ENCODE assay signal across 21 cellular contexts in the genomic region with DNA sequence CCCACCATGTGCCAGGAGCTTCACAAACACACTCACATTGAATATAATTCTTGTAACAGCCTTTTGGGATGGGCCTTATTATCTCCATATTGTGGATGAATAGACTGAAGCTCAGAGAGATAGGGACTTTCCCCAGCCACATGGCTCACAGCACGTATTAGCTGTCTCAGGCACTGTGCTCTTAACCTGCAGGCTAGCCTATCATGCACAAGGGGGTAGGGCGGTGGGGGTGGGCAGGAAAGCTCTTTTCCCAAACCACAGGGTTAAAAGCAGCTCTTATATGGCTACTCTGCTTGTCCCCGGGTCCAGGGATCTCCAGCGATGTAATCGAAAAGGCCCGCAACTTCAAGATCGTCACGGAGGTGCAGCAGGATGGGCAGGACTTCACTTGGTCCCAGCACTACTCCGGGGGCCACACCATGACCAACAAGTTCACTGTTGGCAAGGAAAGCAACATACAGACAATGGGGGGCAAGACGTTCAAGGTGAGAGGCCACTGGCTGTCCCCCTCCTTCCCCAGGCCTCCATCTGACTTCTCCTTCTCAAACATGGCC. TPM values are rescaled to one million over a fixed set of nuclear protein-coding genes. Genes with fewer than 3 reads are reported as not detected.
A peak's percentile ranks its signal among the peaks of the same experiment; 100 is the strongest.
DNase-seq lines count a peak whose midpoint lies in the region; ATAC-seq, FAIRE-seq and TF ChIP-seq lines count a peak whose summit lies in the region.
"Had no signal": no experiment of that assay in that cellular context is flagged by ENCODE, and none has a peak within 500 bp of the region (broad histone marks: within the 10 kb centered on the region; RNA-seq: fewer than 3 reads in every experiment).

No MANE protein-coding gene starts in this region.

- peaks cover 19% of the 10 kb centered on the region for H3K9me3 Mint-ChIP-seq in GM23338
- H3K9me3 Mint-ChIP-seq: activated naive CD4-positive, alpha-beta T cell treated with anti-CD3 and anti-CD28 coated beads, Interleukin-2, amount 10 ng/mL, durations not matched to agents 7 days and 5 days; CD4-positive, alpha-beta memory T cell had no signal

- H3K79me2 ChIP-seq in GM23338 (replicated peaks; ENCODE audit: insufficient read depth) (no peaks in the 10 kb centered on the region), H1 (ENCODE audit: control insufficient read depth in 1 of 2, insufficient read depth in 2 of 2, low read length in 2 of 2) (no peaks in the 10 kb centered on the region)

- no peak overlapping the region for H3K4me2 ChIP-seq in GM23338
- no peak overlapping the region for H3K4me2 ChIP-seq in H1 (ENCODE audit: insufficient read depth in 1 of 2, low read depth in 2 of 2, low read length in 2 of 2)

- no peak for TF ChIP-seq RAD21 in H1 (IDR thresholded peaks at IDR 0.05 in 1 of 2, conservative IDR thresholded peaks at IDR 0.05 in 1 of 2; ENCODE audit: low read depth in 2 of 2, low read length in 2 of 2)

- no peaks in the 10 kb centered on the region for H3K9me2 ChIP-seq in GM23338 (ENCODE audit: insufficient read depth)

- H2BK15ac ChIP-seq in H1 (ENCODE audit: low read length), result no peak overlapping the region

- CTCF ChIA-PET in H1 (lab: Charles Lee; ENCODE audit: partially characterized antibody), result interaction anchor here (0.6 to 3.3 kb wide), 11 partner anchors 8 to 159 kb away, joined by 3 to 12 read pairs (median 5); no protein-coding TSS in a partner anchor

- no peak overlapping the region for H3K4me3 ChIP-seq in GM12865 (ENCODE audit: low read depth, low read length)
- no peak overlapping the region for H3K4me3 ChIP-seq in GM23338
- no peak overlapping the region for H3K4me3 ChIP-seq in H1 (ENCODE audit: extremely low read depth in 1 of 4, insufficient read depth in 2 of 4, low read depth in 3 of 4, low read length in 4 of 4)
- H3K4me3 ChIP-seq: body of pancreas, ovary had no signal

- H3K14ac ChIP-seq in H1 (ENCODE audit: insufficient read length), result no peak overlapping the region

- H3K9ac ChIP-seq in H1 (replicated peaks in 1 of 4; ENCODE audit: extremely low read depth in 1 of 4, low read depth in 3 of 4, low read length in 3 of 4), result no peak overlapping the region

- peaks cover 3% of the 10 kb centered on the region for H3K4me1 Mint-ChIP-seq in GM23338
- H3K4me1 Mint-ChIP-seq: activated naive CD4-positive, alpha-beta T cell treated with anti-CD3 and anti-CD28 coated beads, Interleukin-2, amount 10 ng/mL, durations not matched to agents 7 days and 5 days; CD4-positive, alpha-beta memory T cell had no signal

- no peaks in the 10 kb centered on the region for H4K20me1 ChIP-seq in GM23338 (replicated peaks; ENCODE audit: insufficient read depth)
- no peaks in the 10 kb centered on the region for H4K20me1 ChIP-seq in H1 (replicated peaks in 1 of 2; ENCODE audit: control insufficient read depth in 1 of 2, insufficient read depth in 2 of 2, low read length in 2 of 2)

- no peaks in the 10 kb centered on the region; the same call in 1 of the 2 replicates for H3K23me2 ChIP-seq in H1 (ENCODE audit: low read depth, low read length)

- no peak overlapping the region for H2BK5ac ChIP-seq in H1 (ENCODE audit: low read depth, low read length)

- H3K4me1 ChIP-seq in GM23338 (ENCODE audit: insufficient read depth), result peaks cover 4% of the 10 kb centered on the region; the same call in 1 of the 2 replicates
- H3K4me1 ChIP-seq in H1 (replicated peaks in 1 of 4; ENCODE audit: control insufficient read depth in 3 of 4, insufficient read depth in 4 of 4, low read length in 3 of 4), result peaks cover 0 to 6% (median under 1%) of the 10 kb centered on the region in 4 experiments; a peak in 3 of 7 replicates
- H3K4me1 ChIP-seq: body of pancreas had no signal

- no peak overlapping the region for H3K23ac ChIP-seq in H1 (ENCODE audit: insufficient read length)

- H3K9me3 ChIP-seq in H1 (ENCODE audit: insufficient read depth in 2 of 2, low read depth in 1 of 2, low read length in 1 of 2), result 0 out of 4 replicates have a peak, but pooled peaks cover 0 to 4% of the 10 kb centered on the region in 2 experiments
- H3K9me3 ChIP-seq: body of pancreas, ovary, Peyer's patch had no signal

- H3K27ac Mint-ChIP-seq in GM23338, result no peak overlapping the region
- H3K27ac Mint-ChIP-seq: activated naive CD4-positive, alpha-beta T cell treated with anti-CD3 and anti-CD28 coated beads, Interleukin-2, amount 10 ng/mL, durations not matched to agents 7 days and 5 days; CD4-positive, alpha-beta memory T cell had no signal

- no peak overlapping the region for H3K4me3 Mint-ChIP-seq in GM23338
- H3K4me3 Mint-ChIP-seq: activated naive CD4-positive, alpha-beta T cell treated with anti-CD3 and anti-CD28 coated beads, Interleukin-2, amount 10 ng/mL, durations not matched to agents 7 days and 5 days; CD4-positive, alpha-beta memory T cell had no signal

- H3F3A ChIP-seq in GM23338 (replicated peaks; ENCODE audit: low read depth), result no peaks in the 10 kb centered on the region

- no peak overlapping the region for H2AK5ac ChIP-seq in H1 (ENCODE audit: low read depth, low read length)

- no peak overlapping the region for H2BK12ac ChIP-seq in H1 (ENCODE audit: low read depth, low read length)

- TF ChIP-seq POLR2A in H1 (IDR thresholded peaks at IDR 0.05; ENCODE audit: control extremely low read depth in 1 of 2, low read depth in 2 of 2, low read length in 2 of 2), result no peak

- H3K27ac ChIP-seq in GM23338 (ENCODE audit: low read depth) (no peak overlapping the region), H1 (ENCODE audit: low read depth, low read length) (no peak overlapping the region)
- H3K27ac ChIP-seq: body of pancreas, ovary had no signal

- DNase-seq in GM12865 (ENCODE audit: low read depth) (peak; percentile 48), GM23338 (ENCODE audit: low spot score) (no peak), H1 (ENCODE audit: low read depth in 1 of 2, low spot score in 2 of 2) (no peak), SHP77 treated with DMSO at 0.1 percent for 48 hours (lab: John Stamatoyannopoulos, UW) (no peak)
- no peak for DNase-seq in stimulated activated CD8-positive, alpha-beta memory T cell treated with anti-CD3 and anti-CD28 coated beads, Interleukin-4, amount 100 ng/mL, for 48 hours
- no peak for DNase-seq in effector CD4-positive, alpha-beta T cell
- no peak for DNase-seq in activated CD4-positive, alpha-beta T cell treated with anti-CD3 and anti-CD28 coated beads for 1 hour
- DNase-seq: activated naive CD4-positive, alpha-beta T cell treated with anti-CD3 and anti-CD28 coated beads, Interleukin-2, amount 10 ng/mL, durations not matched to agents 7 days and 5 days; CD4-positive, alpha-beta memory T cell; cortex of kidney; DMS79; GOT3; NCI-H526 treated with DMSO at 0.1 percent for 48 hours; ovary; Peyer's patch had no signal

- no peak overlapping the region; the same call in 1 of the 2 replicates for H3K18ac ChIP-seq in H1 (ENCODE audit: extremely low read depth, low read length)

- H2AFZ ChIP-seq in GM23338 (peak overlapping the region; percentile 84), H1 (ENCODE audit: low read length) (0 out of 2 replicates have a peak overlapping the region, but pooled peaks have one; percentile 35)

- no peak overlapping the region for H4K8ac ChIP-seq in H1 (ENCODE audit: extremely low read depth, insufficient read depth, low read length)

- no peaks in the 10 kb centered on the region for H3K79me1 ChIP-seq in H1 (ENCODE audit: low read depth, low read length)

- no peaks in the 10 kb centered on the region for H3K36me3 ChIP-seq in GM23338 (ENCODE audit: insufficient read depth)
- H3K36me3 ChIP-seq in H1 (ENCODE audit: control insufficient read depth in 2 of 4, insufficient read depth in 4 of 4, low read length in 3 of 4), result no peaks in the 10 kb centered on the region
- H3K36me3 ChIP-seq: ovary, Peyer's patch had no signal

- H2BK120ac ChIP-seq in H1 (replicated peaks; ENCODE audit: low read depth, low read length), result no peak overlapping the region

- no peak overlapping the region for H4K91ac ChIP-seq in H1 (replicated peaks; ENCODE audit: insufficient read length, low read length)

- no peak for FAIRE-seq in H1 (lab: Jason Lieb, UNC)
- FAIRE-seq: TTC549 had no signal

- no peak overlapping the region for H2BK20ac ChIP-seq in H1 (ENCODE audit: low read length)

- WGBS in H1 (ENCODE audit: extremely low coverage in 1 of 2, insufficient coverage in 1 of 2, insufficient read length in 1 of 2, insufficient replicate concordance in 2 of 2, low coverage in 1 of 2, low lambda C conversion rate in 2 of 2, missing lambda C conversion rate in 1 of 2), 2 experiments, result 90% methylated on average over 10 of the region's 10 CpGs; no CpG with 5 or more reads in 1 of the 2 experiments

- peak; percentile 80 for ATAC-seq in GM23338
- ATAC-seq in HG03469 (IDR thresholded peaks at IDR 0.05; ENCODE audit: unreplicated experiment), result peak; percentile 38

- POLR2A ChIA-PET in H1 (lab: Charles Lee; ENCODE audit: partially characterized antibody), result interaction anchor here (1.6 kb wide), 2 partner anchors 13 to 14 kb away, joined by 4 read pairs; no protein-coding TSS in a partner anchor

- no peak for TF ChIP-seq EP300 in H1 (IDR thresholded peaks at IDR 0.05; ENCODE audit: borderline replicate concordance in 1 of 2, low read depth in 2 of 2, low read length in 2 of 2)

- H3K4ac ChIP-seq in H1 (replicated peaks; ENCODE audit: insufficient read length, low read depth, low read length), result no peak overlapping the region

- H3K27me3 Mint-ChIP-seq in GM23338 (ENCODE audit: insufficient read depth, low read depth, poor library complexity), result peaks cover 19% of the 10 kb centered on the region

- peaks cover 9% of the 10 kb centered on the region for H3K36me3 Mint-ChIP-seq in GM23338 (ENCODE audit: low read depth)
- H3K36me3 Mint-ChIP-seq: activated naive CD4-positive, alpha-beta T cell treated with anti-CD3 and anti-CD28 coated beads, Interleukin-2, amount 10 ng/mL, durations not matched to agents 7 days and 5 days; CD4-positive, alpha-beta memory T cell had no signal

- TF ChIP-seq CTCF in GM12865 (IDR thresholded peaks at IDR 0.05; ENCODE audit: insufficient read depth, low read depth, low read length, missing control alignments), result no peak
- no peak for TF ChIP-seq CTCF in GM23338 (conservative IDR thresholded peaks at IDR 0.05; ENCODE audit: low read depth in 2 of 2)
- TF ChIP-seq CTCF in H1 (IDR thresholded peaks at IDR 0.05; ENCODE audit: control extremely low read depth in 1 of 3, insufficient read depth in 1 of 3, low read depth in 1 of 3, low read length in 3 of 3), result no peak

- H3K56ac ChIP-seq in H1 (replicated peaks; ENCODE audit: insufficient read length, low read depth, low read length), result no peak overlapping the region

- H3K27me3 ChIP-seq in GM23338 (ENCODE audit: insufficient read depth) (no peaks in the 10 kb centered on the region), H1 (replicated peaks in 1 of 4; ENCODE audit: control insufficient read depth in 3 of 4, extremely low read depth in 1 of 4, insufficient read depth in 3 of 4, low read length in 3 of 4) (no peaks in the 10 kb centered on the region)
- H3K27me3 ChIP-seq: body of pancreas, ovary, Peyer's patch had no signal

- no peak overlapping the region for H4K5ac ChIP-seq in H1 (ENCODE audit: insufficient read length, low read depth, low read length)

RNA-seq across cellular contexts. Expression of a gene that starts 2.6 kb away (rescaled TPM):
- total RNA-seq in GM23338 (2014; rRNA removed; shearing (Covaris generic)), result 1.7 and 2.2 TPM in 2 replicates
- polyA plus RNA-seq in GM23338 (2016; fragmentation: Nextera tagmentation; extraction: Ambion mirVana) (7.5 and 9.7 TPM in 2 replicates), H1 (2011; rRNA removed) (3.2 and 6.1 TPM in 2 replicates)
- total RNA-seq in H1 (2021; fragmentation: NEBNext Ultra II Directional; extraction: Animal tissue kit (Norgen Biotek cat#: 25700)), result 3.6 and 4.8 TPM in 2 replicates
- 5.0 TPM for polyA plus RNA-seq in H1 (2011; cell fraction: cytosol; rRNA removed)
- polyA plus RNA-seq in H1 (2011; cell fraction: nucleus; rRNA removed), result 2.5 TPM
- 4.5 to 12.2 TPM (median 7.2 TPM) in 4 replicates for polyA plus RNA-seq in H1 (2012, experiment 1 of 2)
- 5.9 TPM for polyA plus RNA-seq in H1 (2012, experiment 2 of 2)
- polyA plus RNA-seq in H1 (2013, experiment 1 of 2), result 3.5 TPM
- 5.3 TPM for polyA plus RNA-seq in H1 (2013, experiment 2 of 2)
- 0.63 and 2.3 TPM in 2 replicates for polyA minus RNA-seq in H1 (2011; rRNA and poly(A)+ RNA removed)
- not detected for polyA minus RNA-seq in H1 (2011; cell fraction: cytosol; rRNA and poly(A)+ RNA removed)
- 2.7 TPM for polyA minus RNA-seq in H1 (2011; cell fraction: nucleus; rRNA and poly(A)+ RNA removed)
- total RNA-seq: body of pancreas; CD4-positive, alpha-beta memory T cell; epithelial cell of proximal tubule; liver; sciatic nerve had no signal
- polyA plus RNA-seq: CD4-positive, alpha-beta memory T cell; liver had no signal
